Comparison of ENCODE assay signal across 18 cellular contexts in genomic region chr13:20616059-20616797, GRCh38. TPM values are rescaled to one million over a fixed set of nuclear protein-coding genes. Genes with fewer than 3 reads are reported as not detected.
DNase-seq lines count a peak whose midpoint lies in the region; ATAC-seq, FAIRE-seq and TF ChIP-seq lines count a peak whose summit lies in the region.
"Had no signal": no experiment of that assay in that cellular context is flagged by ENCODE, and none has a peak within 500 bp of the region (broad histone marks: within the 10 kb centered on the region; RNA-seq: fewer than 3 reads in every experiment).

No MANE protein-coding gene starts in this region.

- H4K91ac ChIP-seq in IMR-90 (ENCODE audit: insufficient read depth, low read depth, low read length): peak overlapping the region; percentile 49

- H2BK5ac ChIP-seq in IMR-90 (ENCODE audit: low read depth, low read length, poor library complexity, severe bottlenecking): peak overlapping the region; percentile 80

- in situ Hi-C loops in IMR-90 (cut with MboI; ENCODE audit: low sequenced_read_pairs): no loop called here
- in situ Hi-C loops in brain microvascular endothelial cell (cut with HindIII; ENCODE audit: low pct_ligation_motif_present, low sequenced_read_pairs): no loop called here

- no peak overlapping the region for H2AK9ac ChIP-seq in IMR-90 (replicated peaks; ENCODE audit: low read depth, low read length, poor library complexity)

- no peak for TF ChIP-seq POLR2A in IMR-90 (IDR thresholded peaks at IDR 0.05; ENCODE audit: low read depth, low read length)

- H3K9me3 ChIP-seq in IMR-90 (ENCODE audit: control insufficient read depth, insufficient read depth, low read length) (no peaks in the 10 kb centered on the region; the same call in 1 of the 2 replicates), small intestine (ENCODE audit: control insufficient read depth, low read depth) (no peaks in the 10 kb centered on the region)
- H3K9me3 ChIP-seq: esophagus squamous epithelium, right atrium auricular region had no signal

- H2AFZ ChIP-seq in IMR-90 (replicated peaks; ENCODE audit: low read length, poor library complexity): no peak overlapping the region

- TF ChIP-seq CTCF in AG09319 (IDR thresholded peaks at IDR 0.05; ENCODE audit: low read depth, low read length) (no peak), IMR-90 (conservative IDR thresholded peaks at IDR 0.05; ENCODE audit: low read depth, low read length) (no peak), brain microvascular endothelial cell (IDR thresholded peaks at IDR 0.05; ENCODE audit: low read depth, low read length, missing control alignments) (no peak)

- no peak overlapping the region for H3K27ac ChIP-seq in IMR-90 (ENCODE audit: insufficient read depth, low read length)
- peak overlapping the region; percentile 39 for H3K27ac ChIP-seq in brain microvascular endothelial cell
- H3K27ac ChIP-seq in small intestine (ENCODE audit: low read depth in 1 of 2, low read length in 1 of 2): no peak overlapping the region
- H3K27ac ChIP-seq: cardiac muscle cell, esophagus squamous epithelium, right atrium auricular region had no signal

- ATAC-seq in IMR-90 (ENCODE audit: low read depth): peak; percentile 99
- ATAC-seq in GM21381 (IDR thresholded peaks at IDR 0.05; ENCODE audit: unreplicated experiment): no peak
- ATAC-seq: stimulated activated naive CD8-positive, alpha-beta T cell treated with anti-CD3 and anti-CD28 coated beads, Interleukin-15, Interleukin-2, amounts not matched to agents 100 U/mL and 50 U/mL, for 24 hours had no signal

- H3K36me3 ChIP-seq in IMR-90 (ENCODE audit: control insufficient read depth, insufficient read depth, low read length) (no peaks in the 10 kb centered on the region), brain microvascular endothelial cell (replicated peaks) (no peaks in the 10 kb centered on the region), small intestine (ENCODE audit: control insufficient read depth in 2 of 2, insufficient read depth in 2 of 2, low read length in 2 of 2) (no peaks in the 10 kb centered on the region)
- H3K36me3 ChIP-seq: cardiac muscle cell, right atrium auricular region had no signal

- POLR2A ChIA-PET in IMR-90 (lab: Charles Lee; ENCODE audit: unreplicated experiment): no interaction called here

- dilution Hi-C loops in IMR-90 (cut with HindIII; ENCODE audit: low sequenced_read_pairs, unreplicated experiment): no loop called here

- H4K20me1 ChIP-seq in IMR-90 (ENCODE audit: insufficient read depth, low read length): no peaks in the 10 kb centered on the region

- H3K4me1 ChIP-seq in IMR-90 (ENCODE audit: control insufficient read depth, insufficient read depth, low read length) (peaks cover 3% of the 10 kb centered on the region; the same call in 1 of the 2 replicates), small intestine (ENCODE audit: control insufficient read depth in 2 of 2, insufficient read depth in 1 of 2, low read depth in 1 of 2, low read length in 1 of 2) (no peaks in the 10 kb centered on the region)
- H3K4me1 ChIP-seq: esophagus squamous epithelium, right atrium auricular region had no signal

- intact Hi-C loops in IMR-90 (cut with micrococcal nuclease): no loop called here

- H2BK20ac ChIP-seq in IMR-90 (ENCODE audit: low read depth, low read length): peak overlapping the region; percentile 16; the same call in 1 of the 2 replicates

- H3K4me3 ChIP-seq in IMR-90 (ENCODE audit: insufficient read depth, low read depth, low read length) (no peak overlapping the region), brain microvascular endothelial cell (ENCODE audit: low read depth, low read length) (no peak overlapping the region), small intestine (ENCODE audit: low read depth in 1 of 2, low read length in 2 of 2) (no peak overlapping the region)
- H3K4me3 ChIP-seq: cardiac muscle cell, esophagus squamous epithelium, right atrium auricular region had no signal

- no TSS peak for BruUV-seq in IMR-90 (replicated peaks; lab: Mats Ljungman, UMichigan)

- peak overlapping the region; percentile 24; the same call in 1 of the 2 replicates for H4K5ac ChIP-seq in IMR-90 (ENCODE audit: low read depth, low read length)

- H3K4me2 ChIP-seq in IMR-90 (ENCODE audit: low read depth, low read length): no peak overlapping the region

- H3K4ac ChIP-seq in IMR-90 (ENCODE audit: low read depth, low read length): peak overlapping the region; percentile 49; the same call in 1 of the 2 replicates

- no peak overlapping the region for H3K9ac ChIP-seq in IMR-90 (ENCODE audit: low read depth, low read length)

- H3K18ac ChIP-seq in IMR-90 (ENCODE audit: low read depth, low read length): peak overlapping the region; percentile 51; the same call in 1 of the 2 replicates

- no peak for TF ChIP-seq RAD21 in IMR-90 (IDR thresholded peaks at IDR 0.05; ENCODE audit: low read length)

- H3K23ac ChIP-seq in IMR-90 (ENCODE audit: low read depth, low read length): peak overlapping the region; percentile 28; the same call in 1 of the 2 replicates

- H2BK15ac ChIP-seq in IMR-90 (ENCODE audit: low read depth, low read length): peak overlapping the region; percentile 82; the same call in 1 of the 3 replicates

- FAIRE-seq in small intestine (lab: Jason Lieb, UNC): no peak
- FAIRE-seq: islet of Langerhans had no signal

- H3K79me1 ChIP-seq in IMR-90 (ENCODE audit: low read depth in 1 of 2, low read length in 2 of 2): no peaks in the 10 kb centered on the region

- H3K27me3 ChIP-seq in IMR-90 (ENCODE audit: control insufficient read depth, insufficient read depth, low read length) (no peaks in the 10 kb centered on the region), brain microvascular endothelial cell (replicated peaks) (no peaks in the 10 kb centered on the region), small intestine (ENCODE audit: control insufficient read depth in 2 of 2, insufficient read depth in 2 of 2, low read length in 2 of 2) (no peaks in the 10 kb centered on the region)
- H3K27me3 ChIP-seq: cardiac muscle cell, esophagus squamous epithelium, right atrium auricular region had no signal

- H3K56ac ChIP-seq in IMR-90 (ENCODE audit: extremely low read depth, insufficient read depth, low read length): peak overlapping the region; percentile 63; the same call in 1 of the 2 replicates

- H3K14ac ChIP-seq in IMR-90 (replicated peaks; ENCODE audit: low read depth, low read length): 0 out of 2 replicates have a peak overlapping the region, but pooled peaks have one; percentile 77

- H3K9me1 ChIP-seq in IMR-90 (ENCODE audit: insufficient read depth, low read length): peaks cover 7% of the 10 kb centered on the region

- DNase-seq in AG09319 (ENCODE audit: extremely low read depth, low read depth) (peak; percentile 32), IMR-90 (peak; percentile 98), brain microvascular endothelial cell (peak; percentile 87), iris pigment epithelial cell (ENCODE audit: low read depth) (peak; percentile 96), NCI-H2196 treated with DMSO at 0.1 percent for 48 hours (lab: John Stamatoyannopoulos, UW; ENCODE audit: unreplicated experiment) (no peak), small intestine (no peak), NCI-H2081 (lab: John Stamatoyannopoulos, UW) (no peak)
- DNase-seq: activated CD4-positive, alpha-beta T cell treated with anti-CD3 and anti-CD28 coated beads, Interleukin-2, amount 10 ng/mL, durations not matched to agents 24 days and 14 days; C1 segment of cervical spinal cord; esophagus squamous epithelium; GDM1; naive B cell; NCI-H82; stimulated activated naive CD8-positive, alpha-beta T cell treated with anti-CD3 and anti-CD28 coated beads, Interleukin-15, Interleukin-2, amounts not matched to agents 100 U/mL and 50 U/mL, for 24 hours had no signal

- H2BK120ac ChIP-seq in IMR-90 (ENCODE audit: low read depth, low read length): peak overlapping the region; percentile 33

- WGBS in IMR-90 (ENCODE audit: extremely low coverage in 2 of 2, insufficient read length in 1 of 2), 2 experiments: no CpG with 5 or more reads among the region's 3 CpGs
- 91 to 94% (median 93%) methylated on average over 3 of the region's 3 CpGs for WGBS in small intestine, 3 donors

- peak overlapping the region; percentile 14 to 70; a peak in 2 of 4 replicates for H4K8ac ChIP-seq in IMR-90 (ENCODE audit: low read depth in 2 of 2, low read length in 2 of 2)

- CTCF ChIA-PET in IMR-90 (lab: Yijun Ruan, JAX): no interaction called here

- H2AK5ac ChIP-seq in IMR-90 (ENCODE audit: low read depth, low read length): peak overlapping the region; percentile 74; the same call in 1 of the 2 replicates

TF ChIP-seq in IMR-90, 13 proteins besides CTCF, POLR2A, EP300 and RAD21 (continues in another document):
- TF ChIP-seq CEBPB (IDR thresholded peaks at IDR 0.05; ENCODE audit: low read depth, low read length) (peak; percentile 34; the same call in 1 of the 2 replicates), MAFK (IDR thresholded peaks at IDR 0.05; ENCODE audit: low read depth, low read length) (peak; percentile 37; the same call in 1 of the 2 replicates), ELK1 (IDR thresholded peaks at IDR 0.05; ENCODE audit: borderline replicate concordance, low read depth, low read length) (no peak), BHLHE40 (IDR thresholded peaks at IDR 0.05; ENCODE audit: low read depth, low read length) (peak; percentile 50; the same call in 1 of the 2 replicates), MAZ (IDR thresholded peaks at IDR 0.05; ENCODE audit: borderline replicate concordance, low read depth, low read length) (no peak), FOS (IDR thresholded peaks at IDR 0.05; ENCODE audit: low read depth, low read length) (peak; percentile 94), CHD1 (IDR thresholded peaks at IDR 0.05; ENCODE audit: low read depth, low read length) (no peak), SMC3 (IDR thresholded peaks at IDR 0.05; ENCODE audit: low read depth, low read length) (no peak), RCOR1 (IDR thresholded peaks at IDR 0.05; ENCODE audit: insufficient replicate concordance, low read length) (no peak)

RNA-seq across cellular contexts. Expression of gene IFT88, which starts 49.3 kb away (rescaled TPM):
- 8.6 and 13.3 TPM in 2 replicates for total RNA-seq in IMR-90 (2012; rRNA removed)
- 4.5 and 5.5 TPM in 2 replicates for polyA plus RNA-seq in IMR-90 (2012; rRNA removed)
- 0.81 and 0.89 TPM in 2 replicates for polyA plus RNA-seq in IMR-90 (2012; cell fraction: cytosol; rRNA removed)
- 1.5 and 11.0 TPM in 2 replicates for polyA plus RNA-seq in IMR-90 (2012; cell fraction: nucleus; rRNA removed; ENCODE audit: low replicate concordance)
- 10 to 100 TPM; 11.0 to 14.1 (median 13.0) TPM for polyA plus RNA-seq in small intestine

Comparison
In these comparisons a context has a peak if more than half of its experiments do, and no peak if none do; other contexts are left out.
1. DNase-seq: peak in AG09319 (single experiment), IMR-90 (single experiment), brain microvascular endothelial cell (single experiment) and iris pigment epithelial cell (single experiment); none in NCI-H2196 treated with DMSO at 0.1 percent for 48 hours (single experiment), small intestine (single experiment) and NCI-H2081 (0 of 2).